ENCODE assay signal across 8 cellular contexts in genomic region chr15:40929730-40930429, GRCh38. TPM values are rescaled to one million over a fixed set of nuclear protein-coding genes. Genes with fewer than 3 reads are reported as not detected.
DNase-seq lines count a peak whose midpoint lies in the region; ATAC-seq, FAIRE-seq and TF ChIP-seq lines count a peak whose summit lies in the region.

No MANE protein-coding gene starts in this region.

- H3K79me2 ChIP-seq in K562 (ENCODE audit: control insufficient read depth, insufficient read depth, low read length) = no peaks in the 10 kb centered on the region

- peaks cover 36 to 68% (median 41%) of the 10 kb centered on the region in 3 donors for H3K4me1 Mint-ChIP-seq in CD8-positive, alpha-beta memory T cell

- in situ Hi-C loops in K562 (cut with MboI) = no loop called here

- peaks cover 48% of the 10 kb centered on the region for H3K27me3 ChIP-seq in CD8-positive, alpha-beta memory T cell (ENCODE audit: insufficient read depth, low read length, poor library complexity, severe bottlenecking)
- H3K27me3 ChIP-seq in K562 (ENCODE audit: control insufficient read depth in 2 of 2, insufficient read depth in 2 of 2, low read length in 2 of 2) (peaks cover 0 to 19% of the 10 kb centered on the region in 2 experiments; a peak in 2 of 5 replicates), stomach smooth muscle (ENCODE audit: control insufficient read depth in 1 of 2, insufficient read depth in 2 of 2, low read length in 2 of 2) (peaks cover 59 to 89% of the 10 kb centered on the region in 2 donors)

- no TSS peak for BruUV-seq in K562 (replicated peaks; lab: Mats Ljungman, UMichigan)

- WGBS in K562 (ENCODE audit: insufficient coverage, low coverage, missing lambda C conversion rate) = 2% methylated on average over 39 of the region's 50 CpGs

- H4K20me1 ChIP-seq in K562 (replicated peaks; ENCODE audit: control insufficient read depth, insufficient read depth, low read length) = 0 out of 2 replicates have a peak, but pooled peaks cover 4% of the 10 kb centered on the region

- no peaks in the 10 kb centered on the region for H3K9me3 Mint-ChIP-seq in CD8-positive, alpha-beta memory T cell

- TF ChIP-seq POLR2A in K562 (conservative IDR thresholded peaks at IDR 0.05) = no peak

- H2AFZ ChIP-seq in K562 (ENCODE audit: low read depth, low read length) = peak overlapping the region; percentile 94

- no peaks in the 10 kb centered on the region for H3K36me3 Mint-ChIP-seq in CD8-positive, alpha-beta memory T cell

- peaks cover 37% of the 10 kb centered on the region for H3K4me1 ChIP-seq in CD8-positive, alpha-beta memory T cell (ENCODE audit: insufficient read depth, low read length)
- peaks cover 15 to 69% of the 10 kb centered on the region in 2 experiments for H3K4me1 ChIP-seq in K562 (replicated peaks in 1 of 2; ENCODE audit: control insufficient read depth in 2 of 2, insufficient read depth in 2 of 2, low read length in 2 of 2)
- peaks cover 4 to 42% of the 10 kb centered on the region in 2 donors for H3K4me1 ChIP-seq in kidney (ENCODE audit: control insufficient read depth in 1 of 2, insufficient read depth in 1 of 2, low read depth in 1 of 2, low read length in 2 of 2)
- H3K4me1 ChIP-seq in stomach smooth muscle (ENCODE audit: control insufficient read depth, insufficient read depth, low read length) = peaks cover 51% of the 10 kb centered on the region

- peak overlapping the region; percentile 75 for H3K4me2 ChIP-seq in K562 (ENCODE audit: insufficient read depth, low read length)

- POLR2A ChIA-PET in CD8-positive, alpha-beta memory T cell (lab: Charles Lee) = interaction anchor here (1.2 to 2.4 kb wide), 2 partner anchors 11 to 12 kb away, joined by 4 to 8 read pairs; no protein-coding TSS in a partner anchor
- POLR2A ChIA-PET in K562 (lab: Yijun Ruan, JAX) = interaction anchor here (0.6 to 1.5 kb wide), 7 partner anchors 10 to 187 kb away, joined by 3 to 7 read pairs (median 3); partner anchors contain the start of gene INO80

- H3K27ac Mint-ChIP-seq in CD8-positive, alpha-beta memory T cell = no peak overlapping the region

- CTCF ChIA-PET in CD8-positive, alpha-beta memory T cell (lab: Charles Lee) = interaction anchor here (0.6 to 2.5 kb wide), 8 partner anchors 8 to 256 kb away, joined by 3 to 15 read pairs (median 5); partner anchors contain the start of gene CHAC1
- CTCF ChIA-PET in K562 (lab: Yijun Ruan, JAX; ENCODE audit: low intra/inter-chr PET ratio) = interaction anchor here (0.8 kb wide), 1 partner anchor 255 kb away, joined by 3 read pairs; no protein-coding TSS in a partner anchor

- no peak for DNase-seq in CD8-positive, alpha-beta memory T cell
- DNase-seq in LNCaP clone FGC (ENCODE audit: low read depth) (no peak), K562 (ENCODE audit: extremely low read depth in 1 of 4, low spot score in 3 of 4) (peak; percentile 39 to 71 (median 51)), kidney (peak; percentile 88)

- no peak for TF ChIP-seq RAD21 in K562 (CRISPR knock-in tag; conservative IDR thresholded peaks at IDR 0.05 in 1 of 2, IDR thresholded peaks at IDR 0.05 in 1 of 2)

- TF ChIP-seq EP300 in K562 (IDR thresholded peaks at IDR 0.05; ENCODE audit: low read length) = no peak

- peak overlapping the region; percentile 67 for H3K4me3 ChIP-seq in CD8-positive, alpha-beta memory T cell (ENCODE audit: low read length)
- H3K4me3 ChIP-seq in LNCaP clone FGC (ENCODE audit: low read depth, low read length) (peak overlapping the region; percentile 48), K562 (peak overlapping the region; percentile 54), kidney (ENCODE audit: low read length in 2 of 2) (peak overlapping the region; percentile 61 to 64), stomach smooth muscle (ENCODE audit: low read length in 2 of 2) (peak overlapping the region; percentile 62 to 76)

- H3K4me3 Mint-ChIP-seq in CD8-positive, alpha-beta memory T cell = peak overlapping the region; percentile 62 to 92 (median 76)

- H3K9me1 ChIP-seq in K562 (ENCODE audit: control insufficient read depth, insufficient read depth, low read length) = no peaks in the 10 kb centered on the region

- TF ChIP-seq CTCF in LNCaP clone FGC (IDR thresholded peaks at IDR 0.05; ENCODE audit: control insufficient read depth, extremely low read depth, insufficient read depth) (no peak), K562 (IDR thresholded peaks at IDR 0.05 in 2 of 3, conservative IDR thresholded peaks at IDR 0.05 in 1 of 3; ENCODE audit: insufficient read depth in 2 of 3, low read depth in 1 of 3, low read length in 3 of 3) (peak in 1 of 3 experiments; percentile 11; a peak in 1 of 6 replicates), kidney (IDR thresholded peaks at IDR 0.05; ENCODE audit: borderline replicate concordance, extremely low read depth, insufficient read depth) (no peak)

- peaks cover 53 to 65% of the 10 kb centered on the region in 2 donors for H3K27me3 Mint-ChIP-seq in CD8-positive, alpha-beta memory T cell

- ATAC-seq in K562 (peak; percentile 71), HG03175 (IDR thresholded peaks at IDR 0.05; ENCODE audit: unreplicated experiment) (no peak), HG03457 (IDR thresholded peaks at IDR 0.05; ENCODE audit: unreplicated experiment) (no peak), GM21367 (IDR thresholded peaks at IDR 0.05; ENCODE audit: unreplicated experiment) (no peak)

- FAIRE-seq in K562 (lab: Jason Lieb, UNC) = peak; percentile 46
- no peak for FAIRE-seq in kidney (lab: Jason Lieb, UNC)

- H3K9me3 ChIP-seq in CD8-positive, alpha-beta memory T cell (ENCODE audit: low read length) = no peaks in the 10 kb centered on the region
- no peaks in the 10 kb centered on the region for H3K9me3 ChIP-seq in K562 (replicated peaks; ENCODE audit: control insufficient read depth, insufficient read depth, low read depth, low read length)
- H3K9me3 ChIP-seq in kidney (ENCODE audit: control insufficient read depth in 1 of 2, low read length in 2 of 2) = no peaks in the 10 kb centered on the region
- no peaks in the 10 kb centered on the region for H3K9me3 ChIP-seq in stomach smooth muscle (ENCODE audit: control insufficient read depth in 2 of 2, low read length in 2 of 2)

- no peaks in the 10 kb centered on the region for H3K36me3 ChIP-seq in CD8-positive, alpha-beta memory T cell (ENCODE audit: insufficient read depth, low read length)
- H3K36me3 ChIP-seq in K562 (ENCODE audit: control insufficient read depth, insufficient read depth, low read length) (no peaks in the 10 kb centered on the region), kidney (ENCODE audit: control insufficient read depth in 1 of 2, insufficient read depth in 2 of 2, low read length in 2 of 2) (no peaks in the 10 kb centered on the region), stomach smooth muscle (ENCODE audit: control insufficient read depth in 2 of 2, insufficient read depth in 2 of 2, low read length in 2 of 2) (no peaks in the 10 kb centered on the region)

- intact Hi-C loops in K562 (cut with micrococcal nuclease) = no loop called here
- intact Hi-C loops in kidney (cut with DNase I) = no loop called here

- peak overlapping the region in 1 of 2 experiments; percentile 92; a peak in 2 of 4 replicates for H3K9ac ChIP-seq in K562 (ENCODE audit: insufficient read depth in 1 of 2, low read depth in 2 of 2, low read length in 2 of 2)
- H3K9ac ChIP-seq in kidney (ENCODE audit: low read length in 2 of 2) = peak overlapping the region; percentile 22 to 60
- H3K9ac ChIP-seq in stomach smooth muscle (ENCODE audit: low read length in 2 of 2) = peak overlapping the region in 1 of 2 donors; percentile 33

- H3K27ac ChIP-seq in CD8-positive, alpha-beta memory T cell (ENCODE audit: low read depth, low read length) = no peak overlapping the region
- H3K27ac ChIP-seq in K562 (ENCODE audit: extremely low read depth, low read depth, low read length) = no peak overlapping the region
- peak overlapping the region; percentile 28 to 43 for H3K27ac ChIP-seq in kidney (ENCODE audit: low read depth in 2 of 2, low read length in 2 of 2)
- no peak overlapping the region for H3K27ac ChIP-seq in stomach smooth muscle (ENCODE audit: low read length)

RNA-seq across cellular contexts. Expression of gene DLL4, which starts 0.7 kb away (rescaled TPM):
- not detected for total RNA-seq in CD8-positive, alpha-beta memory T cell
- polyA plus RNA-seq in CD8-positive, alpha-beta memory T cell = not detected
- 3.0 and 5.4 TPM in 2 replicates for total RNA-seq in K562 (2011; cell fraction: chromatin; rRNA removed; ENCODE audit: low replicate concordance)
- total RNA-seq in K562 (2011; cell fraction: nucleolus; rRNA removed) = 5.5 and 6.0 TPM in 2 replicates
- 2.8 and 3.7 TPM in 2 replicates for total RNA-seq in K562 (2011; cell fraction: nucleoplasm; rRNA removed)
- 0.59 and 0.78 TPM in 2 replicates for total RNA-seq in K562 (2014; rRNA removed)
- 0.26 and 0.40 TPM in 2 replicates for total RNA-seq in K562 (2014; rRNA removed; fragmentation: Illumina TruSeq; extraction: Trizol)
- total RNA-seq in K562 (2015; rRNA removed; fragmentation: Illumina TruSeq; extraction: Trizol) = 0.43 and 0.60 TPM in 2 replicates
- total RNA-seq in K562 (2021) = 1.1 and 1.3 TPM in 2 replicates
- 0.40 and 0.77 TPM in 2 replicates for polyA plus RNA-seq in K562 (2011; rRNA removed)
- polyA plus RNA-seq in K562 (2011; cell fraction: cytosol; rRNA removed) = 0.46 and 0.75 TPM in 2 replicates
- 2.3 and 2.4 TPM in 2 replicates for polyA plus RNA-seq in K562 (2011; cell fraction: nucleus; rRNA removed)
- 0.30 and 0.60 TPM in 2 replicates for polyA plus RNA-seq in K562 (2012)
- 0.42 and 0.62 TPM in 2 replicates for polyA plus RNA-seq in K562 (2014; fragmentation: Illumina TruSeq; extraction: Trizol)
- polyA plus RNA-seq in K562 (2014; fragmentation: Nextera tagmentation; extraction: Ambion mirVana) = under 1 TPM in 1 of 2 experiments, not detected in 1; 0.04 TPM
- polyA plus RNA-seq in K562 (2014; rRNA removed) = 0.30 and 0.89 TPM in 2 replicates
- 0.53 and 0.54 TPM in 2 replicates for polyA minus RNA-seq in K562 (2011; rRNA and poly(A)+ RNA removed)
- polyA minus RNA-seq in K562 (2011; cell fraction: cytosol; rRNA and poly(A)+ RNA removed) = 0.57 and 0.64 TPM in 2 replicates
- 2.0 and 3.0 TPM in 2 replicates for polyA minus RNA-seq in K562 (2011; cell fraction: nucleus; rRNA and poly(A)+ RNA removed)
- total RNA-seq in kidney = 9.4 TPM
- 5.8 TPM for polyA plus RNA-seq in kidney (ENCODE audit: insufficient read depth, low read depth, low replicate concordance)

RNA-seq across cellular contexts. Expression of gene CHAC1, which starts 23.4 kb away (rescaled TPM):
- 10 to 100 TPM; 15.1 to 16.7 TPM for total RNA-seq in CD8-positive, alpha-beta memory T cell
- polyA plus RNA-seq in CD8-positive, alpha-beta memory T cell = not detected
- total RNA-seq in K562 (2011; cell fraction: chromatin; rRNA removed; ENCODE audit: low replicate concordance) = 6.0 and 19.1 TPM in 2 replicates
- total RNA-seq in K562 (2011; cell fraction: nucleolus; rRNA removed) = 22.9 and 29.7 TPM in 2 replicates
- total RNA-seq in K562 (2011; cell fraction: nucleoplasm; rRNA removed) = 12.4 and 15.8 TPM in 2 replicates
- total RNA-seq in K562 (2014; rRNA removed) (33.2 and 36.8 TPM in 2 replicates), K562 (2014; rRNA removed; fragmentation: Illumina TruSeq; extraction: Trizol) (6.3 and 7.5 TPM in 2 replicates), K562 (2015; rRNA removed; fragmentation: Illumina TruSeq; extraction: Trizol) (0.19 and 0.47 TPM in 2 replicates), K562 (2021) (29.6 and 33.3 TPM in 2 replicates), kidney (4.7 TPM)
- polyA plus RNA-seq in K562 (2011; rRNA removed) (7.1 and 16.0 TPM in 2 replicates), K562 (2014; fragmentation: Illumina TruSeq; extraction: Trizol) (15.1 and 32.3 TPM in 2 replicates), K562 (2014; fragmentation: Nextera tagmentation; extraction: Ambion mirVana) (1 to 10 TPM; 2.5 to 4.4 TPM), K562 (2014; rRNA removed) (33.6 and 39.0 TPM in 2 replicates), kidney (ENCODE audit: insufficient read depth, low read depth, low replicate concordance) (21.1 TPM)
- 20.6 and 22.9 TPM in 2 replicates for polyA plus RNA-seq in K562 (2011; cell fraction: cytosol; rRNA removed)
- 10.7 and 11.2 TPM in 2 replicates for polyA plus RNA-seq in K562 (2011; cell fraction: nucleus; rRNA removed)
- polyA plus RNA-seq in K562 (2012) = 2.9 and 41.9 TPM in 2 replicates
- polyA minus RNA-seq in K562 (2011; rRNA and poly(A)+ RNA removed) = 3.5 and 5.5 TPM in 2 replicates
- 4.1 and 13.5 TPM in 2 replicates for polyA minus RNA-seq in K562 (2011; cell fraction: cytosol; rRNA and poly(A)+ RNA removed)
- polyA minus RNA-seq in K562 (2011; cell fraction: nucleus; rRNA and poly(A)+ RNA removed) = 5.0 and 7.7 TPM in 2 replicates

RNA-seq across cellular contexts. Expression of gene VPS18, which starts 35.6 kb away (rescaled TPM):
- total RNA-seq in CD8-positive, alpha-beta memory T cell = 10 to 100 TPM; 17.2 to 17.8 TPM
- polyA plus RNA-seq in CD8-positive, alpha-beta memory T cell = 23.0 TPM
- total RNA-seq in K562 (2011; cell fraction: chromatin; rRNA removed; ENCODE audit: low replicate concordance) = 9.0 and 33.9 TPM in 2 replicates
- total RNA-seq in K562 (2011; cell fraction: nucleolus; rRNA removed) = 25.9 and 30.9 TPM in 2 replicates
- total RNA-seq in K562 (2011; cell fraction: nucleoplasm; rRNA removed) = 9.9 and 14.4 TPM in 2 replicates
- total RNA-seq in K562 (2014; rRNA removed) (17.3 and 20.0 TPM in 2 replicates), K562 (2014; rRNA removed; fragmentation: Illumina TruSeq; extraction: Trizol) (4.3 and 5.3 TPM in 2 replicates), K562 (2015; rRNA removed; fragmentation: Illumina TruSeq; extraction: Trizol) (14.6 and 14.7 TPM in 2 replicates), K562 (2021) (19.9 and 20.8 TPM in 2 replicates), kidney (28.1 TPM)
- polyA plus RNA-seq in K562 (2011; rRNA removed) (5.9 and 9.0 TPM in 2 replicates), K562 (2014; fragmentation: Illumina TruSeq; extraction: Trizol) (9.5 and 11.8 TPM in 2 replicates), K562 (2014; fragmentation: Nextera tagmentation; extraction: Ambion mirVana) (under 1 TPM; 0.73 to 0.88 TPM), K562 (2014; rRNA removed) (8.5 and 9.9 TPM in 2 replicates), kidney (ENCODE audit: insufficient read depth, low read depth, low replicate concordance) (21.9 TPM)
- polyA plus RNA-seq in K562 (2011; cell fraction: cytosol; rRNA removed) = 8.9 and 18.1 TPM in 2 replicates
- polyA plus RNA-seq in K562 (2011; cell fraction: nucleus; rRNA removed) = 9.1 and 13.6 TPM in 2 replicates
- 14.0 and 19.3 TPM in 2 replicates for polyA plus RNA-seq in K562 (2012)
- polyA minus RNA-seq in K562 (2011; rRNA and poly(A)+ RNA removed) = 15.1 and 21.7 TPM in 2 replicates
- 17.4 and 23.2 TPM in 2 replicates for polyA minus RNA-seq in K562 (2011; cell fraction: cytosol; rRNA and poly(A)+ RNA removed)
- polyA minus RNA-seq in K562 (2011; cell fraction: nucleus; rRNA and poly(A)+ RNA removed) = 7.5 and 10.6 TPM in 2 replicates

RNA-seq across cellular contexts. Expression of gene RHOV, which starts 55.8 kb away (rescaled TPM):
- under 1 TPM; 0.24 to 0.40 TPM for total RNA-seq in CD8-positive, alpha-beta memory T cell
- polyA plus RNA-seq in CD8-positive, alpha-beta memory T cell = not detected
- 1.1 and 1.9 TPM in 2 replicates for total RNA-seq in K562 (2011; cell fraction: chromatin; rRNA removed; ENCODE audit: low replicate concordance)
- 1.8 TPM in 2 replicates for total RNA-seq in K562 (2011; cell fraction: nucleolus; rRNA removed)
- 1.0 and 1.1 TPM in 2 replicates for total RNA-seq in K562 (2011; cell fraction: nucleoplasm; rRNA removed)
- total RNA-seq in K562 (2014; rRNA removed) (2.0 and 2.2 TPM in 2 replicates), K562 (2014; rRNA removed; fragmentation: Illumina TruSeq; extraction: Trizol) (0.73 and 1.1 TPM in 2 replicates), K562 (2015; rRNA removed; fragmentation: Illumina TruSeq; extraction: Trizol) (0.45 and 0.72 TPM in 2 replicates), K562 (2021) (1.9 and 2.0 TPM in 2 replicates), kidney (3.0 TPM)
- polyA plus RNA-seq in K562 (2011; rRNA removed) (1.1 and 1.2 TPM in 2 replicates), K562 (2014; fragmentation: Illumina TruSeq; extraction: Trizol) (1.1 TPM in 2 replicates), K562 (2014; fragmentation: Nextera tagmentation; extraction: Ambion mirVana) (under 1 TPM; 0.08 to 0.18 TPM), K562 (2014; rRNA removed) (1.4 and 2.6 TPM in 2 replicates), kidney (ENCODE audit: insufficient read depth, low read depth, low replicate concordance) (4.6 TPM)
- 1.3 and 2.4 TPM in 2 replicates for polyA plus RNA-seq in K562 (2011; cell fraction: cytosol; rRNA removed)
- 1.0 and 1.1 TPM in 2 replicates for polyA plus RNA-seq in K562 (2011; cell fraction: nucleus; rRNA removed)
- 0.51 and 1.3 TPM in 2 replicates for polyA plus RNA-seq in K562 (2012)
- 0.77 and 1.3 TPM in 2 replicates for polyA minus RNA-seq in K562 (2011; rRNA and poly(A)+ RNA removed)
- 1.4 TPM in 1 of 2 replicates, not detected in the other for polyA minus RNA-seq in K562 (2011; cell fraction: cytosol; rRNA and poly(A)+ RNA removed)
- 1.1 and 1.3 TPM in 2 replicates for polyA minus RNA-seq in K562 (2011; cell fraction: nucleus; rRNA and poly(A)+ RNA removed)

Comparison
In these comparisons a context has a peak if more than half of its experiments do, and no peak if none do; other contexts are left out.
1. DNase-seq: peak in K562 (4 of 4) and kidney (single experiment); none in CD8-positive, alpha-beta memory T cell (0 of 5) and LNCaP clone FGC (single experiment).
2. H3K27ac ChIP-seq: peak in kidney (2 of 2); none in CD8-positive, alpha-beta memory T cell (single experiment), K562 (single experiment) and stomach smooth muscle (single experiment).
3. Peak in every context shown above with its lines, with median percentiles within 50 percentile points of each other: H3K4me3 ChIP-seq.